38 cellular contexts compared by ENCODE assay signal in genomic region chr6:41216616-41217015, GRCh38. TPM values are rescaled to one million over a fixed set of nuclear protein-coding genes. Genes with fewer than 3 reads are reported as not detected.
"Had no signal": no experiment of that assay in that cellular context is flagged by ENCODE, and none has a peak within 500 bp of the region (broad histone marks: within the 10 kb centered on the region; RNA-seq: fewer than 3 reads in every experiment).

No MANE protein-coding gene starts in this region.

- DNase-seq: activated B cell treated with CpG ODN at 0.5 μM for 24 hours; activated CD4-positive, alpha-beta memory T cell treated with anti-CD3 and anti-CD28 coated beads for 36 hours; activated CD4-positive, alpha-beta T cell treated with anti-CD3 and anti-CD28 coated beads for 48 hours; activated CD4-positive, alpha-beta T cell treated with anti-CD3 and anti-CD28 coated beads, Interleukin-2, amount 50 U/mL, for 1 hour; activated CD4-positive, alpha-beta T cell treated with anti-CD3 and anti-CD28 coated beads, Interleukin-2, amount 50 U/mL, for 4 hours; activated CD4-positive, CD25-positive, alpha-beta regulatory T cell treated with anti-CD3 and anti-CD28 coated beads, Interleukin-2, amount 50 U/mL, for 72 hours; activated CD8-positive, alpha-beta memory T cell treated with anti-CD3 and anti-CD28 coated beads, Interleukin-2, amount 50 U/mL, for 4 hours; activated CD8-positive, alpha-beta T cell treated with anti-CD3 and anti-CD28 coated beads for 36 hours; activated effector memory CD4-positive, alpha-beta T cell treated with anti-CD3 and anti-CD28 coated beads, Interleukin-2, amount 50 U/mL, for 16 hours; activated gamma-delta T cell treated with Interleukin-2 at 50 U/mL for 16 hours; activated naive CD4-positive, alpha-beta T cell; activated naive CD4-positive, alpha-beta T cell treated with anti-CD3 and anti-CD28 coated beads for 36 hours; activated naive CD4-positive, alpha-beta T cell treated with anti-CD3 and anti-CD28 coated beads, Interleukin-2, amount 50 U/mL, for 16 hours; activated naive CD8-positive, alpha-beta T cell treated with anti-CD3 and anti-CD28 coated beads for 36 hours; activated T-cell treated with anti-CD3 and anti-CD28 coated beads for 4 hours; activated T-cell treated with anti-CD3 and anti-CD28 coated beads, Interleukin-2, amount 50 U/mL, for 1 hour; activated T-cell treated with anti-CD3 and anti-CD28 coated beads, Interleukin-2, amount 50 U/mL, for 4 hours; activated T-cell treated with anti-CD3 and anti-CD28 coated beads, Interleukin-2, amount 50 U/mL, for 72 hours; adrenal gland; amniotic stem cell; aorta; body of pancreas; brain microvascular endothelial cell; central memory CD4-positive, alpha-beta T cell; T-helper 1 cell; T-helper 2 cell; T-helper 9 cell had no signal

- H3K27ac Mint-ChIP-seq: activated B cell treated with CpG ODN at 0.5 μM for 24 hours; activated CD4-positive, alpha-beta memory T cell treated with anti-CD3 and anti-CD28 coated beads for 36 hours; activated CD8-positive, alpha-beta T cell treated with anti-CD3 and anti-CD28 coated beads for 36 hours; activated naive CD4-positive, alpha-beta T cell treated with anti-CD3 and anti-CD28 coated beads for 36 hours; activated naive CD8-positive, alpha-beta T cell treated with anti-CD3 and anti-CD28 coated beads for 36 hours; activated T-cell treated with anti-CD3 and anti-CD28 coated beads, Interleukin-2, amount 50 U/mL, for 72 hours; activated T-helper 1 cell treated with anti-CD3 and anti-CD28 coated beads, Interleukin-12 subunit alpha, Interleukin-12 subunit beta, Interleukin-2, Interleukin-4 antibody, amounts not matched to agents 30 ng/mL and 10 ng/mL and 1 ng/mL, durations not matched to agents 14 hours and 24 hours and 36 hours; activated T-helper 17 cell treated with anti-CD3 and anti-CD28 coated beads, Interleukin-2, amount 50 U/mL, for 72 hours; T-helper 1 cell treated with Interleukin-12 subunit alpha and Interleukin-12 subunit beta and Interleukin-4 antibody, amounts not matched to agents 30 μg/mL and 1 μg/mL, for 36 hours; T-helper 2 cell treated with Interferon-gamma antibody and Interleukin-4, amounts not matched to agents 5 μg/mL and 100 μg/mL, for 36 hours had no signal

- H3K9me3 ChIP-seq: adrenal gland had no signal

- H3K4me3 Mint-ChIP-seq: activated B cell treated with CpG ODN at 0.5 μM for 24 hours; activated CD4-positive, alpha-beta memory T cell treated with anti-CD3 and anti-CD28 coated beads for 36 hours; activated CD8-positive, alpha-beta T cell treated with anti-CD3 and anti-CD28 coated beads for 36 hours; activated naive CD4-positive, alpha-beta T cell treated with anti-CD3 and anti-CD28 coated beads for 36 hours; activated naive CD8-positive, alpha-beta T cell treated with anti-CD3 and anti-CD28 coated beads for 36 hours; activated T-cell treated with anti-CD3 and anti-CD28 coated beads, Interleukin-2, amount 50 U/mL, for 4 hours; activated T-cell treated with anti-CD3 and anti-CD28 coated beads, Interleukin-2, amount 50 U/mL, for 72 hours; activated T-helper 1 cell treated with anti-CD3 and anti-CD28 coated beads, Interleukin-12 subunit alpha, Interleukin-12 subunit beta, Interleukin-2, Interleukin-4 antibody, amounts not matched to agents 30 ng/mL and 10 ng/mL and 1 ng/mL, durations not matched to agents 14 hours and 24 hours and 36 hours; activated T-helper 17 cell treated with anti-CD3 and anti-CD28 coated beads, Interleukin-2, amount 50 U/mL, for 72 hours; T-helper 1 cell treated with Interleukin-12 subunit alpha and Interleukin-12 subunit beta and Interleukin-4 antibody, amounts not matched to agents 30 μg/mL and 1 μg/mL, for 36 hours; T-helper 2 cell treated with Interferon-gamma antibody and Interleukin-4, amounts not matched to agents 5 μg/mL and 100 μg/mL, for 36 hours had no signal

- H3K27ac ChIP-seq: adrenal gland, body of pancreas, brain microvascular endothelial cell, breast epithelium, VCaP had no signal

- H3K27me3 Mint-ChIP-seq: activated B cell treated with CpG ODN at 0.5 μM for 24 hours; activated CD8-positive, alpha-beta T cell treated with anti-CD3 and anti-CD28 coated beads for 36 hours; activated naive CD8-positive, alpha-beta T cell treated with anti-CD3 and anti-CD28 coated beads for 36 hours had no signal

- FAIRE-seq: astrocyte, TTC549 had no signal

- H3K4me1 ChIP-seq: adrenal gland, body of pancreas, breast epithelium had no signal

- H3K4me1 Mint-ChIP-seq: activated naive CD8-positive, alpha-beta T cell treated with anti-CD3 and anti-CD28 coated beads for 36 hours; activated T-helper 17 cell treated with anti-CD3 and anti-CD28 coated beads, Interleukin-2, amount 50 U/mL, for 72 hours had no signal

- H3K36me3 ChIP-seq: adrenal gland, brain microvascular endothelial cell, breast epithelium had no signal

- H3K4me3 ChIP-seq: adrenal gland, body of pancreas, breast epithelium had no signal

- H3K27me3 ChIP-seq: body of pancreas, brain microvascular endothelial cell, breast epithelium had no signal

RNA-seq across cellular contexts. Expression of gene TREML4, which starts 11.5 kb away (rescaled TPM):
- total RNA-seq: activated B cell treated with CpG ODN at 0.5 μM for 24 hours; activated CD4-positive, alpha-beta memory T cell treated with anti-CD3 and anti-CD28 coated beads for 36 hours; activated CD8-positive, alpha-beta memory T cell treated with anti-CD3 and anti-CD28 coated beads for 36 hours; activated CD8-positive, alpha-beta T cell treated with anti-CD3 and anti-CD28 coated beads for 36 hours; activated naive CD4-positive, alpha-beta T cell treated with anti-CD3 and anti-CD28 coated beads for 36 hours; activated naive CD4-positive, alpha-beta T cell treated with anti-CD3 and anti-CD28 coated beads, Interleukin-2, amount 50 U/mL, for 72 hours; activated naive CD8-positive, alpha-beta T cell treated with anti-CD3 and anti-CD28 coated beads for 36 hours; activated T-cell treated with anti-CD3 and anti-CD28 coated beads, Interleukin-2, amount 50 U/mL, for 4 hours; activated T-cell treated with anti-CD3 and anti-CD28 coated beads, Interleukin-2, amount 50 U/mL, for 72 hours; activated T-helper 1 cell treated with anti-CD3 and anti-CD28 coated beads, Interleukin-12 subunit alpha, Interleukin-12 subunit beta, Interleukin-2, Interleukin-4 antibody, amounts not matched to agents 30 ng/mL and 10 ng/mL and 1 ng/mL, durations not matched to agents 14 hours and 24 hours and 36 hours; activated T-helper 17 cell treated with anti-CD3 and anti-CD28 coated beads, Interleukin-2, amount 50 U/mL, for 72 hours; adrenal gland; astrocyte; body of pancreas; breast epithelium; cardiac septum had no signal
- polyA plus RNA-seq: adrenal gland, aorta had no signal

RNA-seq across cellular contexts. Expression of gene TREML2, which starts 15.7 kb away (rescaled TPM):
- total RNA-seq: astrocyte, body of pancreas had no signal
- polyA plus RNA-seq: adrenal gland had no signal

RNA-seq across cellular contexts. Expression of gene TREM2, which starts 53.7 kb away (rescaled TPM):
- total RNA-seq: activated B cell treated with CpG ODN at 0.5 μM for 24 hours; activated CD4-positive, alpha-beta memory T cell treated with anti-CD3 and anti-CD28 coated beads for 36 hours; activated CD8-positive, alpha-beta memory T cell treated with anti-CD3 and anti-CD28 coated beads for 36 hours; activated CD8-positive, alpha-beta T cell treated with anti-CD3 and anti-CD28 coated beads for 36 hours; activated naive CD4-positive, alpha-beta T cell treated with anti-CD3 and anti-CD28 coated beads for 36 hours; activated naive CD4-positive, alpha-beta T cell treated with anti-CD3 and anti-CD28 coated beads, Interleukin-2, amount 50 U/mL, for 72 hours; activated naive CD8-positive, alpha-beta T cell treated with anti-CD3 and anti-CD28 coated beads for 36 hours; activated T-cell treated with anti-CD3 and anti-CD28 coated beads, Interleukin-2, amount 50 U/mL, for 4 hours; activated T-cell treated with anti-CD3 and anti-CD28 coated beads, Interleukin-2, amount 50 U/mL, for 72 hours; activated T-helper 1 cell treated with anti-CD3 and anti-CD28 coated beads, Interleukin-12 subunit alpha, Interleukin-12 subunit beta, Interleukin-2, Interleukin-4 antibody, amounts not matched to agents 30 ng/mL and 10 ng/mL and 1 ng/mL, durations not matched to agents 14 hours and 24 hours and 36 hours; activated T-helper 17 cell treated with anti-CD3 and anti-CD28 coated beads, Interleukin-2, amount 50 U/mL, for 72 hours; astrocyte had no signal
